Comparison of ENCODE assay signal across 30 cellular contexts in the genomic region with DNA sequence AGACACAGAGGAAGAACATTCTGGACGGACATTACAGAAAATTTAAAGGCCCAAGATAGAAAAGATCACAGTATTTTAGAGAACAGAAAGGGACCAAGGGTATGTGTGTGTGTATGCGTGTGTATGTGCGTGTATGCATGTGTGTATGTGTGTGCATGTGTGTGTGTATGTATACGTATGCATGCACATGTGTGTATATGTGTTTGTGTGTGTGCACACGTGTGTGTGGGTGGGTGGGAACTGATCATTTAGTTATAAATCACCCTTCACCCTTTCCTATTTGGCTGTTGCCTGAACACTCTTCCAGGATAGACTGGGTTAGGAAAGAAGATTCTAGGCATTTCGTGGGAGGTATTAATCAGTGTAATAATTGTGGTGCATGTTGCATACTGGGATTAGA.
DNase-seq lines count a peak whose midpoint lies in the region; ATAC-seq, FAIRE-seq and TF ChIP-seq lines count a peak whose summit lies in the region.
"Had no signal": no experiment of that assay in that cellular context is flagged by ENCODE, and none has a peak within 500 bp of the region (broad histone marks: within the 10 kb centered on the region; RNA-seq: fewer than 3 reads in every experiment).

No MANE protein-coding gene starts in this region.

- no peaks in the 10 kb centered on the region for H4K20me1 ChIP-seq in HepG2 (ENCODE audit: insufficient read depth, low read length)
- H4K20me1 ChIP-seq: BLaER1; BLaER1 treated with 17β-estradiol and CSF1 and Interleukin-3, amounts not matched to agents 10 nM and 100 nM had no signal

- H3K36me3 ChIP-seq in HepG2 (replicated peaks in 1 of 2; ENCODE audit: control insufficient read depth in 1 of 2, insufficient read depth in 2 of 2, low read length in 2 of 2) = no peaks in the 10 kb centered on the region
- no peaks in the 10 kb centered on the region for H3K36me3 ChIP-seq in right lobe of liver
- H3K36me3 ChIP-seq: BE2C; BLaER1; BLaER1 treated with 17β-estradiol and CSF1 and Interleukin-3, amounts not matched to agents 10 nM and 100 nM had no signal

- BruUV-seq in HepG2 (replicated peaks; lab: Mats Ljungman, UMichigan) = no TSS peak

- no peak overlapping the region for H2AFZ ChIP-seq in HepG2 (ENCODE audit: low read length)

- in situ Hi-C loops in HepG2 (cut with HindIII; ENCODE audit: extremely low pct_ligation_motif_present, low pct_unique_long_range_greater_than_20kb) = no loop called here

- 17% methylated on average over 6 of the region's 6 CpGs for WGBS in HepG2 (ENCODE audit: low lambda C conversion rate)
- 68% methylated on average over 5 of the region's 6 CpGs for WGBS in right lobe of liver (ENCODE audit: insufficient coverage, low coverage, low lambda C conversion rate, missing lambda C conversion rate)

- DNase-seq in HepG2 (ENCODE audit: low spot score) (no peak), right lobe of liver (no peak), HTR-8/SVneo (ENCODE audit: insufficient read length, low spot score) (no peak)
- DNase-seq: 8988T; ACHN; AML-193; BE2C; C1 segment of cervical spinal cord; Caco-2; Calu3; CD4-positive, alpha-beta T cell; CD4-positive, CD25-positive, alpha-beta regulatory T cell; CD8-positive, alpha-beta memory T cell; CD8-positive, alpha-beta T cell; COR-L47; DMS 273 treated with DMSO at 0.1 percent for 48 hours; DMS153; DMS53; DMS79; DMS79 treated with DMSO at 0.1 percent for 48 hours; DND-41; EL had no signal

- no peak for FAIRE-seq in HepG2 (lab: Jason Lieb, UNC)
- peak; percentile 97 for FAIRE-seq in HTR-8/SVneo (lab: Jason Lieb, UNC)
- FAIRE-seq: A204.1, A549, D721Med had no signal

- H3K27ac ChIP-seq in HepG2 (ENCODE audit: extremely low read length, insufficient read depth, low read length) (no peak overlapping the region), right lobe of liver (no peak overlapping the region)
- H3K27ac ChIP-seq: 22Rv1; A549; BLaER1; BLaER1 treated with 17β-estradiol and CSF1 and Interleukin-3, amounts not matched to agents 10 nM and 100 nM; C4-2B had no signal

- ATAC-seq in HepG2 (no peak), right lobe of liver (no peak), HG03045 (IDR thresholded peaks at IDR 0.05; ENCODE audit: unreplicated experiment) (no peak)
- ATAC-seq: A549; CD8-positive, alpha-beta T cell had no signal

- no peaks in the 10 kb centered on the region for H3K27me3 ChIP-seq in HepG2 (ENCODE audit: control insufficient read depth in 1 of 2, insufficient read depth in 2 of 2, low read length in 2 of 2)
- no peaks in the 10 kb centered on the region for H3K27me3 ChIP-seq in right lobe of liver
- H3K27me3 ChIP-seq: BE2C; BLaER1; BLaER1 treated with 17β-estradiol and CSF1 and Interleukin-3, amounts not matched to agents 10 nM and 100 nM had no signal

- H3K4me2 ChIP-seq in HepG2 (ENCODE audit: low read depth, low read length) = no peak overlapping the region
- H3K4me2 ChIP-seq: A549; BLaER1; BLaER1 treated with 17β-estradiol and CSF1 and Interleukin-3, amounts not matched to agents 10 nM and 100 nM had no signal

- no peak for TF ChIP-seq RAD21 in HepG2 (CRISPR knock-in tag; IDR thresholded peaks at IDR 0.05)

- intact Hi-C loops in HepG2 (cut with micrococcal nuclease; ENCODE audit: unreplicated experiment) = no loop called here
- intact Hi-C loops in right lobe of liver (cut with DNase I) = no loop called here

- no peak overlapping the region for H3K9ac ChIP-seq in HepG2 (ENCODE audit: insufficient read depth, low read depth, low read length)
- H3K9ac ChIP-seq: BLaER1; BLaER1 treated with 17β-estradiol and CSF1 and Interleukin-3, amounts not matched to agents 10 nM and 100 nM had no signal

- no peak for TF ChIP-seq POLR2A in HepG2 (IDR thresholded peaks at IDR 0.05; ENCODE audit: insufficient read depth in 1 of 2, low read depth in 2 of 2, low read length in 2 of 2)
- TF ChIP-seq POLR2A in right lobe of liver (IDR thresholded peaks at IDR 0.05) = no peak

- H3K79me2 ChIP-seq in HepG2 (ENCODE audit: insufficient read depth, low read length) = no peaks in the 10 kb centered on the region

- peaks cover 45% of the 10 kb centered on the region for H3K9me3 ChIP-seq in HepG2 (ENCODE audit: low read length)
- H3K9me3 ChIP-seq in right lobe of liver = no peaks in the 10 kb centered on the region
- H3K9me3 ChIP-seq: A549; BE2C; BLaER1; BLaER1 treated with 17β-estradiol and CSF1 and Interleukin-3, amounts not matched to agents 10 nM and 100 nM had no signal

- no peak for TF ChIP-seq CTCF in HepG2 (CRISPR knock-in tag; IDR thresholded peaks at IDR 0.05)
- no peak for TF ChIP-seq CTCF in right lobe of liver (IDR thresholded peaks at IDR 0.05)

- H3K4me1 ChIP-seq in HepG2 (ENCODE audit: insufficient read depth, low read length) = no peaks in the 10 kb centered on the region
- H3K4me1 ChIP-seq in right lobe of liver = no peaks in the 10 kb centered on the region
- H3K4me1 ChIP-seq: A549; BE2C; BLaER1; BLaER1 treated with 17β-estradiol and CSF1 and Interleukin-3, amounts not matched to agents 10 nM and 100 nM; Caco-2 had no signal

- H3K4me3 ChIP-seq in HepG2 (replicated peaks in 1 of 3; ENCODE audit: insufficient read depth in 1 of 3, low read depth in 2 of 3, low read length in 3 of 3) = no peak overlapping the region
- no peak overlapping the region for H3K4me3 ChIP-seq in right lobe of liver
- H3K4me3 ChIP-seq: A549; BLaER1; BLaER1 treated with 17β-estradiol and CSF1 and Interleukin-3, amounts not matched to agents 10 nM and 100 nM had no signal

- TF ChIP-seq EP300 in HepG2 (IDR thresholded peaks at IDR 0.05; ENCODE audit: low read depth in 2 of 2, low read length in 2 of 2) (no peak), HepG2 (CRISPR knock-in tag; IDR thresholded peaks at IDR 0.05; ENCODE audit: borderline replicate concordance) (no peak)

- POLR2A ChIA-PET in HepG2 (lab: Yijun Ruan, JAX) = no interaction called here

- CTCF ChIA-PET in HepG2 (lab: Yijun Ruan, JAX; ENCODE audit: low intra/inter-chr PET ratio, low total read pairs) = no interaction called here

TF ChIP-seq in HepG2, 621 proteins besides CTCF, POLR2A, EP300 and RAD21:
- TF ChIP-seq, protein P1, sequence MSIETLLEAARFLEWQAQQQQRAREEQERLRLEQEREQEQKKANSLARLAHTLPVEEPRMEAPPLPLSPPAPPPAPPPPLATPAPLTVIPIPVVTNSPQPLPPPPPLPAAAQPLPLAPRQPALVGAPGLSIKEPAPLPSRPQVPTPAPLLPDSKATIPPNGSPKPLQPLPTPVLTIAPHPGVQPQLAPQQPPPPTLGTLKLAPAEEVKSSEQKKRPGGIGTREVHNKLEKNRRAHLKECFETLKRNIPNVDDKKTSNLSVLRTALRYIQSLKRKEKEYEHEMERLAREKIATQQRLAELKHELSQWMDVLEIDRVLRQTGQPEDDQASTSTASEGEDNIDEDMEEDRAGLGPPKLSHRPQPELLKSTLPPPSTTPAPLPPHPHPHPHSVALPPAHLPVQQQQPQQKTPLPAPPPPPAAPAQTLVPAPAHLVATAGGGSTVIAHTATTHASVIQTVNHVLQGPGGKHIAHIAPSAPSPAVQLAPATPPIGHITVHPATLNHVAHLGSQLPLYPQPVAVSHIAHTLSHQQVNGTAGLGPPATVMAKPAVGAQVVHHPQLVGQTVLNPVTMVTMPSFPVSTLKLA (IDR thresholded peaks at IDR 0.05) = peak; percentile 97
- no peak for TF ChIP-seq NFE2 (CRISPR knock-in tag; IDR thresholded peaks at IDR 0.05)
